8 cellular contexts compared by ENCODE assay signal in the genomic region with DNA sequence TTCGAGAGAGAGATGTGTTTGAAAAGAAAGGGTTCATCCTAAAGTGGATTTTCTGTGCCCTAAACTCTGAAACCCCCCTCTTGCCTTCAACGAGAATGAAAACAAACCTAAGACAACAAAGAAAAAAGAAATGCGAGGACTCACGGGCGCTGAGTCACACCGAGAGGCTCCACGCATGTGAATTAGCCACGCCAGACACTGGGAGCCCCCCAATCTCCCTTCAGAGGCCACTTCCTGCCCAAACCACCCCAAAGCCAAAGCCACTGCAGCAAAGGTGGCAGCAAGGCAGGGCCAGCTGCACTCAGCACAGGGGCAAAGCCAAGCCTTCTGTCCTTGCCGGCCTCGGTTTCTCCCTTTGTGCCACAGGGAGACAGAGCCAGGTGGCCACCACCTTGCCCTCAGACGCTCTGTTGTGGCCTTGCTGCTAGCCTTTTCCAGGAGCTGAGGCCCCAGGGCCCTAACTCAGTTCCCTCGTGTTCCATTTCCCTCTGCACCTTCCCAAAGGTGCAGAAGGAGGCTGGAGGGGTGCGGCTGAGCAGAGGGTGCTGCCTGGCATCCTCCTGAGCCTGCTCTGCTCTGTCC.
DNase-seq lines count a peak whose midpoint lies in the region; ATAC-seq and TF ChIP-seq lines count a peak whose summit lies in the region.

No MANE protein-coding gene starts in this region.

- H3K36me3 Mint-ChIP-seq in osteocyte (ENCODE audit: unreplicated experiment), result no peaks in the 10 kb centered on the region

- H3K4me3 ChIP-seq in BE2C (ENCODE audit: low read depth, low read length), result no peak overlapping the region

- H3K27me3 Mint-ChIP-seq in osteocyte (ENCODE audit: unreplicated experiment), result no peaks in the 10 kb centered on the region

- no peaks in the 10 kb centered on the region for H3K27me3 ChIP-seq in BE2C

- DNase-seq in activated CD4-positive, alpha-beta T cell treated with anti-CD3 and anti-CD28 coated beads for 1 hour, result peak; percentile 43
- peak; percentile 67 for DNase-seq in effector CD4-positive, alpha-beta T cell
- peak; percentile 30 to 57 (median 34) for DNase-seq in stimulated activated CD4-positive, alpha-beta T cell treated with anti-CD3 and anti-CD28 coated beads, TNF-alpha, amount 100 ng/mL, for 24 hours (ENCODE audit: low read depth in 3 of 3)
- DNase-seq in midbrain (lab: John Stamatoyannopoulos, UW) (no peak), A172 (ENCODE audit: low spot score) (no peak), osteocyte (ENCODE audit: extremely low spot score, unreplicated experiment) (no peak), BE2C (no peak)

- no peaks in the 10 kb centered on the region for H3K9me3 ChIP-seq in BE2C

- TF ChIP-seq CTCF in osteocyte (IDR thresholded peaks at IDR 0.05) (no peak), BE2C (IDR thresholded peaks at IDR 0.05; ENCODE audit: low read depth, low read length) (no peak)

- H3K36me3 ChIP-seq in BE2C, result no peaks in the 10 kb centered on the region

- no peak overlapping the region for H3K4me3 Mint-ChIP-seq in osteocyte (ENCODE audit: unreplicated experiment)

- H3K4me1 ChIP-seq in BE2C, result peaks cover 48% of the 10 kb centered on the region

- H3K4me1 Mint-ChIP-seq in osteocyte (ENCODE audit: unreplicated experiment), result peaks cover 21% of the 10 kb centered on the region

- no peaks in the 10 kb centered on the region for H3K9me3 Mint-ChIP-seq in osteocyte (ENCODE audit: unreplicated experiment)

- no peak overlapping the region for H3K27ac Mint-ChIP-seq in osteocyte (ENCODE audit: unreplicated experiment)

- ATAC-seq in GM18907 (IDR thresholded peaks at IDR 0.05; ENCODE audit: unreplicated experiment), result peak; percentile 32

Comparison
In these comparisons a context has a peak if more than half of its experiments do, and no peak if none do; other contexts are left out.
1. DNase-seq: peak in activated CD4-positive, alpha-beta T cell treated with anti-CD3 and anti-CD28 coated beads for 1 hour (single experiment), effector CD4-positive, alpha-beta T cell (single experiment) and stimulated activated CD4-positive, alpha-beta T cell treated with anti-CD3 and anti-CD28 coated beads, TNF-alpha, amount 100 ng/mL, for 24 hours (3 of 3); none in midbrain (single experiment), A172 (single experiment), osteocyte (single experiment) and BE2C (single experiment).